ENCODE assay signal across 23 cellular contexts in genomic region chr10:88472540-88472939, GRCh38.
DNase-seq lines count a peak whose midpoint lies in the region; ATAC-seq and TF ChIP-seq lines count a peak whose summit lies in the region.
"Had no signal": no experiment of that assay in that cellular context is flagged by ENCODE, and none has a peak within 500 bp of the region (broad histone marks: within the 10 kb centered on the region; RNA-seq: fewer than 3 reads in every experiment).

No MANE protein-coding gene starts in this region.

- WGBS in right lobe of liver (ENCODE audit: insufficient coverage, low coverage, low lambda C conversion rate, missing lambda C conversion rate): 90% methylated on average over 1 of the region's 1 CpG
- 83% methylated on average over 1 of the region's 1 CpG for WGBS in suprapubic skin

- no peaks in the 10 kb centered on the region; the same call in 1 of the 2 replicates for H3K36me3 Mint-ChIP-seq in WTC11
- H3K36me3 Mint-ChIP-seq: activated naive CD4-positive, alpha-beta T cell treated with anti-CD3 and anti-CD28 coated beads, Interleukin-2, amount 10 ng/mL, durations not matched to agents 7 days and 5 days; CD8-positive, alpha-beta memory T cell; neural progenitor cell had no signal

- H3K9me3 Mint-ChIP-seq in WTC11: peaks cover 9% of the 10 kb centered on the region
- H3K9me3 Mint-ChIP-seq: activated naive CD4-positive, alpha-beta T cell treated with anti-CD3 and anti-CD28 coated beads, Interleukin-2, amount 10 ng/mL, durations not matched to agents 7 days and 5 days; activated T-cell treated with anti-CD3 and anti-CD28 coated beads, Interleukin-2, amount 50 U/mL, for 72 hours; CD8-positive, alpha-beta memory T cell; dendritic cell treated with granulocyte-macrophage colony-stimulating factor and Interleukin-4, amounts not matched to agents 40 ng/mL and 50 ng/mL, for 4 days; neural progenitor cell; T-helper 1 cell treated with Interleukin-12 subunit alpha and Interleukin-12 subunit beta and Interleukin-4 antibody, amounts not matched to agents 30 μg/mL and 1 μg/mL, for 36 hours had no signal

- no peaks in the 10 kb centered on the region for H3K4me1 ChIP-seq in Karpas-422 (ENCODE audit: low read length)
- peaks cover 0 to 15% (median 6%) of the 10 kb centered on the region in 4 donors for H3K4me1 ChIP-seq in right lobe of liver
- peaks cover 4% of the 10 kb centered on the region for H3K4me1 ChIP-seq in suprapubic skin

- H3K4me3 Mint-ChIP-seq in WTC11: no peak overlapping the region
- H3K4me3 Mint-ChIP-seq: activated naive CD4-positive, alpha-beta T cell treated with anti-CD3 and anti-CD28 coated beads, Interleukin-2, amount 10 ng/mL, durations not matched to agents 7 days and 5 days; activated T-cell treated with anti-CD3 and anti-CD28 coated beads, Interleukin-2, amount 50 U/mL, for 72 hours; CD8-positive, alpha-beta memory T cell; dendritic cell treated with granulocyte-macrophage colony-stimulating factor and Interleukin-4, amounts not matched to agents 40 ng/mL and 50 ng/mL, for 4 days; neural progenitor cell; T-helper 1 cell treated with Interleukin-12 subunit alpha and Interleukin-12 subunit beta and Interleukin-4 antibody, amounts not matched to agents 30 μg/mL and 1 μg/mL, for 36 hours had no signal

- H3K9ac ChIP-seq in Karpas-422 (ENCODE audit: low read length): no peak overlapping the region
- H3K9ac ChIP-seq: GM23248, neural progenitor cell had no signal

- CTCF ChIA-PET in WTC11 (lab: Charles Lee): interaction anchor here (1.0 to 1.7 kb wide), 4 partner anchors 51 to 256 kb away, joined by 3 to 9 read pairs (median 4); no protein-coding TSS in a partner anchor

- ATAC-seq in WTC11: peak; percentile 56; the same call in 1 of the 2 replicates
- ATAC-seq in right lobe of liver: peak; percentile 52 to 85 (median 58)
- ATAC-seq: activated T-cell treated with anti-CD3 and anti-CD28 coated beads, Interleukin-2, amount 50 U/mL, for 72 hours; left lobe of liver had no signal

- no peaks in the 10 kb centered on the region for H3K27me3 Mint-ChIP-seq in WTC11 (ENCODE audit: low read depth)
- H3K27me3 Mint-ChIP-seq: CD8-positive, alpha-beta memory T cell; dendritic cell treated with granulocyte-macrophage colony-stimulating factor and Interleukin-4, amounts not matched to agents 40 ng/mL and 50 ng/mL, for 4 days; progenitor cell of endocrine pancreas had no signal

- no peaks in the 10 kb centered on the region for H4K20me1 ChIP-seq in Karpas-422 (ENCODE audit: insufficient read depth, low read depth, low read length)

- no peak overlapping the region for H3K27ac Mint-ChIP-seq in WTC11
- H3K27ac Mint-ChIP-seq: activated naive CD4-positive, alpha-beta T cell treated with anti-CD3 and anti-CD28 coated beads, Interleukin-2, amount 10 ng/mL, durations not matched to agents 7 days and 5 days; activated T-cell treated with anti-CD3 and anti-CD28 coated beads, Interleukin-2, amount 50 U/mL, for 72 hours; CD8-positive, alpha-beta memory T cell; dendritic cell treated with granulocyte-macrophage colony-stimulating factor and Interleukin-4, amounts not matched to agents 40 ng/mL and 50 ng/mL, for 4 days; neural progenitor cell; progenitor cell of endocrine pancreas; T-helper 1 cell treated with Interleukin-12 subunit alpha and Interleukin-12 subunit beta and Interleukin-4 antibody, amounts not matched to agents 30 μg/mL and 1 μg/mL, for 36 hours had no signal

- intact Hi-C loops in right lobe of liver (cut with DNase I): loop anchor here in 1 of 2 donors (10.0 kb wide), 1 partner anchor 82 kb away; no protein-coding TSS in a partner anchor

- no peak overlapping the region for H2AFZ ChIP-seq in Karpas-422 (ENCODE audit: low read length)
- H2AFZ ChIP-seq: GM23248, neural progenitor cell had no signal

- no peaks in the 10 kb centered on the region for H3K9me2 ChIP-seq in Karpas-422 (replicated peaks; ENCODE audit: insufficient read depth, low read length)

- H3K79me2 ChIP-seq in Karpas-422 (ENCODE audit: low read length): no peaks in the 10 kb centered on the region

- POLR2A ChIA-PET in WTC11 (lab: Charles Lee): no interaction called here

- H3K4me2 ChIP-seq in Karpas-422 (ENCODE audit: low read depth, low read length, poor library complexity, severe bottlenecking): no peak overlapping the region
- H3K4me2 ChIP-seq: neural progenitor cell had no signal

- H3K36me3 ChIP-seq in GM06990 (ENCODE audit: control insufficient read depth, insufficient read depth, low read length) (no peaks in the 10 kb centered on the region), Karpas-422 (ENCODE audit: insufficient read depth, low read length) (no peaks in the 10 kb centered on the region), right lobe of liver (no peaks in the 10 kb centered on the region), suprapubic skin (no peaks in the 10 kb centered on the region)
- H3K36me3 ChIP-seq: neural progenitor cell had no signal

- TF ChIP-seq POLR2A in right lobe of liver (IDR thresholded peaks at IDR 0.05) (no peak), suprapubic skin (IDR thresholded peaks at IDR 0.05) (no peak)

- H3K4me3 ChIP-seq in GM06990 (replicated peaks; ENCODE audit: low read depth, low read length) (no peak overlapping the region), Karpas-422 (ENCODE audit: low read length) (no peak overlapping the region), right lobe of liver (no peak overlapping the region), suprapubic skin (no peak overlapping the region)
- H3K4me3 ChIP-seq: GM23248, neural progenitor cell had no signal

- TF ChIP-seq CTCF in GM06990 (IDR thresholded peaks at IDR 0.05; ENCODE audit: insufficient read depth, low read length, poor library complexity, severe bottlenecking) (peak; percentile 5), WTC11 (IDR thresholded peaks at IDR 0.05) (no peak), right lobe of liver (IDR thresholded peaks at IDR 0.05) (peak in 3 of 4 donors; percentile 17 to 58 (median 36)), suprapubic skin (IDR thresholded peaks at IDR 0.05) (no peak)

- TF ChIP-seq EP300 in suprapubic skin (IDR thresholded peaks at IDR 0.05): no peak

- H3K9me3 ChIP-seq in Karpas-422 (ENCODE audit: low read length): no peaks in the 10 kb centered on the region
- no peaks in the 10 kb centered on the region for H3K9me3 ChIP-seq in right lobe of liver
- no peaks in the 10 kb centered on the region for H3K9me3 ChIP-seq in suprapubic skin

- H3K27me3 ChIP-seq in GM06990 (replicated peaks; ENCODE audit: control insufficient read depth, insufficient read depth, low read length) (no peaks in the 10 kb centered on the region), Karpas-422 (ENCODE audit: low read length) (no peaks in the 10 kb centered on the region), right lobe of liver (no peaks in the 10 kb centered on the region), suprapubic skin (no peaks in the 10 kb centered on the region)
- H3K27me3 ChIP-seq: neural progenitor cell had no signal

- H3K27ac ChIP-seq in Karpas-422 (ENCODE audit: low read length) (no peak overlapping the region), right lobe of liver (no peak overlapping the region), suprapubic skin (no peak overlapping the region)
- H3K27ac ChIP-seq: GM23248, neural progenitor cell had no signal

- DNase-seq in GM06990 (ENCODE audit: extremely low read depth, insufficient read length) (no peak), Karpas-422 (peak; percentile 60), WTC11 (ENCODE audit: low spot score) (peak; percentile 24), right lobe of liver (no peak), suprapubic skin (ENCODE audit: low spot score in 2 of 2) (no peak), GM03348 (ENCODE audit: low spot score) (no peak), C1 segment of cervical spinal cord (lab: John Stamatoyannopoulos, UW) (no peak)
- DNase-seq in effector CD4-positive, alpha-beta T cell: no peak
- DNase-seq: activated CD4-positive, alpha-beta T cell treated with anti-CD3 and anti-CD28 coated beads for 48 hours; activated naive CD4-positive, alpha-beta T cell treated with anti-CD3 and anti-CD28 coated beads, Interleukin-2, amount 10 ng/mL, durations not matched to agents 7 days and 5 days; activated T-cell treated with anti-CD3 and anti-CD28 coated beads, Interleukin-2, amount 50 U/mL, for 72 hours; CD8-positive, alpha-beta memory T cell; DMS53; GDM1; GM23248; head of caudate nucleus; NCI-H187 treated with DMSO at 0.1 percent for 48 hours; NCI-H446 had no signal

- peaks cover 25% of the 10 kb centered on the region for H3K4me1 Mint-ChIP-seq in WTC11
- H3K4me1 Mint-ChIP-seq: activated naive CD4-positive, alpha-beta T cell treated with anti-CD3 and anti-CD28 coated beads, Interleukin-2, amount 10 ng/mL, durations not matched to agents 7 days and 5 days; CD8-positive, alpha-beta memory T cell; neural progenitor cell had no signal

TF ChIP-seq in WTC11, 78 proteins besides CTCF, POLR2A, EP300 and RAD21:
- TF ChIP-seq USF2 (CRISPR knock-in tag; IDR thresholded peaks at IDR 0.05): no peak
- no peak for TF ChIP-seq E2F5 (CRISPR knock-in tag; IDR thresholded peaks at IDR 0.05)
- TF ChIP-seq ZBTB21 (CRISPR knock-in tag; IDR thresholded peaks at IDR 0.05; ENCODE audit: borderline replicate concordance): no peak
- TF ChIP-seq NR3C1 (CRISPR knock-in tag; conservative IDR thresholded peaks at IDR 0.05; ENCODE audit: low read depth): no peak
- TF ChIP-seq GTF2I (CRISPR knock-in tag; conservative IDR thresholded peaks at IDR 0.05): no peak

Comparison
In these comparisons a context has a peak if more than half of its experiments do, and no peak if none do; other contexts are left out.
1. DNase-seq: peak in Karpas-422 (single experiment) and WTC11 (single experiment); none in GM06990 (single experiment), right lobe of liver (0 of 3), effector CD4-positive, alpha-beta T cell (single experiment), suprapubic skin (0 of 2), GM03348 (single experiment) and C1 segment of cervical spinal cord (0 of 14).
2. CTCF ChIP-seq: peak in GM06990 (single experiment) and right lobe of liver (3 of 4); none in WTC11 (single experiment) and suprapubic skin (0 of 2).